In genomic region chr5:136090319-136090718, GRCh38 we compare ENCODE assay signal across 26 cellular contexts. TPM values are rescaled to one million over a fixed set of nuclear protein-coding genes. Genes with fewer than 3 reads are reported as not detected.
DNase-seq lines count a peak whose midpoint lies in the region; FAIRE-seq and TF ChIP-seq lines count a peak whose summit lies in the region.
"Had no signal": no experiment of that assay in that cellular context is flagged by ENCODE, and none has a peak within 500 bp of the region (broad histone marks: within the 10 kb centered on the region; RNA-seq: fewer than 3 reads in every experiment).

No MANE protein-coding gene starts in this region.

- H3K36me3 ChIP-seq in MM.1S (replicated peaks; ENCODE audit: insufficient read depth, low read length) (no peaks in the 10 kb centered on the region), endodermal cell (ENCODE audit: control insufficient read depth, insufficient read depth, low read length) (no peaks in the 10 kb centered on the region), uterus (no peaks in the 10 kb centered on the region)
- H3K36me3 ChIP-seq: HAP-1, SJCRH30 had no signal

- no peak for TF ChIP-seq CTCF in MM.1S (IDR thresholded peaks at IDR 0.05; ENCODE audit: low read length)
- no peak for TF ChIP-seq CTCF in endodermal cell (conservative IDR thresholded peaks at IDR 0.05)
- TF ChIP-seq CTCF in nephron (IDR thresholded peaks at IDR 0.05; ENCODE audit: unreplicated experiment in 3 of 3), result no peak
- TF ChIP-seq CTCF in uterus (IDR thresholded peaks at IDR 0.05), result no peak
- no peak for TF ChIP-seq CTCF in dorsolateral prefrontal cortex (IDR thresholded peaks at IDR 0.05 in 54 of 56, conservative IDR thresholded peaks at IDR 0.05 in 2 of 56; ENCODE audit: low read depth in 1 of 56, partially characterized antibody in 56 of 56)

- WGBS in endodermal cell (ENCODE audit: insufficient coverage in 1 of 2, insufficient read length in 1 of 2), 2 experiments, result 92 to 95% methylated on average over 2 to 4 of the region's 4 CpGs

- H3K4me3 Mint-ChIP-seq in endodermal cell (no peak overlapping the region), nephron (no peak overlapping the region)
- H3K4me3 Mint-ChIP-seq: CD4-positive, alpha-beta memory T cell; GM23338; IgD-negative memory B cell had no signal

- H3K9me3 ChIP-seq in MM.1S (replicated peaks; ENCODE audit: insufficient read depth, low read length), result no peaks in the 10 kb centered on the region
- no peaks in the 10 kb centered on the region for H3K9me3 ChIP-seq in endodermal cell (ENCODE audit: control insufficient read depth, low read length)
- H3K9me3 ChIP-seq in uterus, result no peaks in the 10 kb centered on the region
- H3K9me3 ChIP-seq: HAP-1, SJCRH30 had no signal

- no peaks in the 10 kb centered on the region for H3K27me3 Mint-ChIP-seq in endodermal cell (ENCODE audit: insufficient read depth)
- H3K27me3 Mint-ChIP-seq in nephron (ENCODE audit: low read depth), result peaks cover 3% of the 10 kb centered on the region

- H3K4me3 ChIP-seq in MM.1S (ENCODE audit: low read length) (no peak overlapping the region), endodermal cell (ENCODE audit: low read length) (no peak overlapping the region), uterus (no peak overlapping the region), dorsolateral prefrontal cortex (no peak overlapping the region)
- H3K4me3 ChIP-seq: GM23338, HAP-1, SJCRH30 had no signal

- FAIRE-seq in urothelium cell line (lab: Jason Lieb, UNC), result no peak
- FAIRE-seq: A204.1, G401.6, RCC 7860 had no signal

- H3K9ac ChIP-seq in MM.1S (ENCODE audit: low read length) (no peak overlapping the region), endodermal cell (ENCODE audit: extremely low read depth, low read length, poor library complexity, severe bottlenecking) (no peak overlapping the region)
- H3K9ac ChIP-seq: KMS-11 had no signal

- DNase-seq in MM.1S (no peak), endodermal cell (peak; percentile 18), uterus (no peak), NCI-H510A (lab: John Stamatoyannopoulos, UW) (no peak), urothelium cell line (ENCODE audit: low spot score) (no peak), dorsolateral prefrontal cortex (no peak)
- DNase-seq: AML-193; CD4-positive, alpha-beta memory T cell; COR-L47; DMS53; NCI-H1048; NCI-H1417; NCI-H1694; NCI-H446 treated with DMSO at 0.1 percent for 48 hours; NCI-H526 treated with DMSO at 0.1 percent for 48 hours; OCI-M1; SJCRH30 had no signal

- H3K27ac ChIP-seq in MM.1S (ENCODE audit: low read length) (no peak overlapping the region), endodermal cell (ENCODE audit: low read depth, low read length) (no peak overlapping the region), uterus (peak overlapping the region; percentile 25 to 78), dorsolateral prefrontal cortex (no peak overlapping the region)
- H3K27ac ChIP-seq: HL-60, KMS-11, SJCRH30 had no signal

- intact Hi-C loops in uterus (cut with DNase I; ENCODE audit: low total_unique reads), result no loop called here
- intact Hi-C loops in dorsolateral prefrontal cortex (cut with DNase I), result no loop called here

- no peaks in the 10 kb centered on the region for H4K20me1 ChIP-seq in MM.1S (ENCODE audit: insufficient read depth, low read length)

- H3K4me1 Mint-ChIP-seq in endodermal cell (peaks cover 20% of the 10 kb centered on the region), nephron (peaks cover 42% of the 10 kb centered on the region)
- H3K4me1 Mint-ChIP-seq: CD4-positive, alpha-beta memory T cell; GM23338; IgD-negative memory B cell had no signal

- H3K9me3 Mint-ChIP-seq in endodermal cell (no peaks in the 10 kb centered on the region), nephron (no peaks in the 10 kb centered on the region)
- H3K9me3 Mint-ChIP-seq: CD4-positive, alpha-beta memory T cell; GM23338; IgD-negative memory B cell had no signal

- no peak for TF ChIP-seq POLR2A in uterus (IDR thresholded peaks at IDR 0.05)

- H3K36me3 Mint-ChIP-seq in endodermal cell (ENCODE audit: low read depth) (no peaks in the 10 kb centered on the region), nephron (ENCODE audit: low read depth) (no peaks in the 10 kb centered on the region)
- H3K36me3 Mint-ChIP-seq: CD4-positive, alpha-beta memory T cell; IgD-negative memory B cell had no signal

- no peaks in the 10 kb centered on the region for H3K9me2 ChIP-seq in MM.1S (replicated peaks; ENCODE audit: insufficient read depth, low read length)

- H3K27ac Mint-ChIP-seq in endodermal cell (no peak overlapping the region), nephron (peak overlapping the region; percentile 9 to 70 (median 64))
- H3K27ac Mint-ChIP-seq: CD4-positive, alpha-beta memory T cell; GM23338; IgD-negative memory B cell had no signal

- H2AFZ ChIP-seq in MM.1S (ENCODE audit: low read length), result no peak overlapping the region
- H2AFZ ChIP-seq: GM23338 had no signal

- H3K79me2 ChIP-seq in MM.1S (ENCODE audit: low read length), result no peaks in the 10 kb centered on the region

- H3K4me1 ChIP-seq in MM.1S (ENCODE audit: low read length), result no peaks in the 10 kb centered on the region
- H3K4me1 ChIP-seq in endodermal cell (ENCODE audit: control insufficient read depth, insufficient read depth, low read length), result peaks cover 11% of the 10 kb centered on the region
- H3K4me1 ChIP-seq in uterus, result peaks cover 9 to 13% of the 10 kb centered on the region in 2 donors
- H3K4me1 ChIP-seq: HAP-1 had no signal

- 0 out of 2 replicates have a peak overlapping the region, but pooled peaks have one; percentile 19 for H3K4me2 ChIP-seq in MM.1S (ENCODE audit: low read depth, low read length)
- H3K4me2 ChIP-seq: GM23338, KMS-11 had no signal

- no peaks in the 10 kb centered on the region for H3F3A ChIP-seq in MM.1S (ENCODE audit: insufficient read depth, low read length)

- no peaks in the 10 kb centered on the region for H3K27me3 ChIP-seq in MM.1S (replicated peaks; ENCODE audit: insufficient read depth, low read length)
- H3K27me3 ChIP-seq in endodermal cell (ENCODE audit: control insufficient read depth, insufficient read depth, low read length, poor library complexity, severe bottlenecking), result no peaks in the 10 kb centered on the region
- no peaks in the 10 kb centered on the region for H3K27me3 ChIP-seq in uterus
- H3K27me3 ChIP-seq in dorsolateral prefrontal cortex, result peaks cover 0 to 7% (median 0%) of the 10 kb centered on the region in 45 donors
- H3K27me3 ChIP-seq: SJCRH30 had no signal

RNA-seq across cellular contexts. Expression of gene SMAD5, which starts 42.3 kb away (rescaled TPM):
- total RNA-seq in endodermal cell (100 to 1,000 TPM in 1 of 2 donors, 10 to 100 TPM in 1; 97.8 to 105 TPM), uterus (100 to 1,000 TPM in 2 of 4 donors, 10 to 100 TPM in 2; 33.0 to 193 (median 102) TPM), dorsolateral prefrontal cortex (100 to 1,000 TPM in 1 of 120 experiments, 10 to 100 TPM in 119; 45.2 to 109 (median 65.1) TPM)
- polyA plus RNA-seq in endodermal cell (2013, experiment 1 of 2), result 49.3 TPM
- 44.8 TPM for polyA plus RNA-seq in endodermal cell (2013, experiment 2 of 2)

Comparison
In these comparisons a context has a peak if more than half of its experiments do, and no peak if none do; other contexts are left out.
1. H3K27ac ChIP-seq: peak in uterus (2 of 2); none in MM.1S (single experiment), endodermal cell (single experiment) and dorsolateral prefrontal cortex (0 of 59).